Comparison of ENCODE assay signal across 18 cellular contexts in the genomic region with DNA sequence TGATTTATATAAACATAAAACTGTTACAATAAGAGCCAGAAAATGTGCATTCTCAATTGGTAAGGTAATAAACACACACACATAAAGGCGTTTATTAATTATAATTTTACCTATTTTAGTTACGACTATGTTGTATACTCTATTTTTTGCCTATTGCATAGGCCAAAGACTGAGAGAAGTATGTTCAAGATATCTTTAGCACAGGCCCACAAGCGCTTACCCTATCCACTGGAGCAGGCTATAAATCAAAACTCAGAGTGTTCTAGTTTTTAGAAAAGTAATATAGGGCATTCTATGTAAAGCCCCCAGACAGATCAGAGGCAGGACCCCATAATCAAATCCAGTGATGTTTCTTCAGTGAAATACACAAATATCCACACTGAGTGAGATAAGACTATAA.
"Had no signal": no experiment of that assay in that cellular context is flagged by ENCODE, and none has a peak within 500 bp of the region (broad histone marks: within the 10 kb centered on the region; RNA-seq: fewer than 3 reads in every experiment).

No MANE protein-coding gene starts in this region.

- ATAC-seq: HepG2, SK-N-SH treated with all-trans-retinoic acid at 6 μM for 48 hours had no signal

- DNase-seq: IMR-90, KG1, MG63, NCI-H1092 treated with DMSO at 0.1 percent for 48 hours, NCI-H1436, NCI-H187 treated with DMSO at 0.1 percent for 48 hours, NCI-H2029 treated with DMSO at 0.1 percent for 48 hours, NCI-H2171 treated with DMSO at 0.1 percent for 48 hours, NCI-H345, NCI-H446 treated with DMSO at 0.1 percent for 48 hours, NCI-H510A treated with DMSO at 0.1 percent for 48 hours, NCI-H526, NCI-H748 treated with DMSO at 0.1 percent for 48 hours, RPMI8226, SHP77 treated with DMSO at 0.1 percent for 48 hours, SJCRH30 had no signal
